Comparison of ENCODE assay signal across 1 cellular context in the genomic region with DNA sequence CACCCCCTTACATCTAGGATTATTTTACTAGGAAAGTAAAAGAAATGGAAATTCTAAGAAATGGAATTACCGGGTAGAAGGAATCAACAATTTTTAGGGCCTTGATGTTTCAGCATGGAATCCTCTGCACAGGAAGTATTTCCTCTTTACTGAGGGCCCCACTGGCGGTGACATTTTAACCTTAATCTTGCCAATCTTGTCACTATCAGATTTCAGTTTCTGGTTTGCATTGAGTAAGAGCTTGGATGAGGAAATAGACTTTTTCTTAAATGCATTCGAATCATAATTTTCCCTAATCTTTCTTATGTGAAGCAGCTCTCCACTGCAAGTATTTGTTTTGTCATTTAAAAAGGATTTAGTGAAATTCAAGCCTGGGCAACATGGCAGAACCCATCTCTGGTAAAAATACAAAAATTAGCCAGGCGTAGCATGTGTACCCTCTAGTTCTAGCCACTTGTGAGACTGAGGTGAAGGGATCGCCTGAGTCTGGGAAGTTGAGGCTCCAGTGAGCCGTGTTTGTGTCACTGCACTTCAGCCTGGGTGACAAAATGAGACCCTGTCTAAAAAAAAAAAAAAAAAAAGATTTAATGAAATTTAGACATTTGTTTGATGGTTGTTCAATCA.
TF ChIP-seq lines count a peak whose summit lies in the region.

No MANE protein-coding gene starts in this region.

TF ChIP-seq in K562, 482 proteins besides CTCF, POLR2A, EP300 and RAD21 (continued from another document and continues in another):
- TF ChIP-seq MGA (IDR thresholded peaks at IDR 0.05) (no peak), ZSCAN32 (CRISPR knock-in tag; IDR thresholded peaks at IDR 0.05) (no peak), MECOM (CRISPR knock-in tag; IDR thresholded peaks at IDR 0.05) (no peak), DMBX1 (CRISPR knock-in tag; IDR thresholded peaks at IDR 0.05; ENCODE audit: borderline replicate concordance) (no peak), ZNF512 (tag; IDR thresholded peaks at IDR 0.05) (no peak), NONO (IDR thresholded peaks at IDR 0.05; ENCODE audit: low read depth in 2 of 2, low read length in 1 of 2) (no peak), STAG1 (CRISPR knock-in tag; IDR thresholded peaks at IDR 0.05; ENCODE audit: borderline replicate concordance) (no peak), ZFP1 (CRISPR knock-in tag; IDR thresholded peaks at IDR 0.05) (no peak), ZNF24 (IDR thresholded peaks at IDR 0.05) (no peak), ETV5 (CRISPR knock-in tag; IDR thresholded peaks at IDR 0.05; ENCODE audit: low read depth) (no peak), ZNF12 (CRISPR knock-in tag; IDR thresholded peaks at IDR 0.05) (no peak), BMI1 (IDR thresholded peaks at IDR 0.05; ENCODE audit: low read length) (no peak), ZNF184 (CRISPR knock-in tag; IDR thresholded peaks at IDR 0.05) (no peak), ZNF274 (IDR thresholded peaks at IDR 0.05; ENCODE audit: borderline replicate concordance, low read depth, low read length) (no peak), KAT7 (CRISPR knock-in tag; IDR thresholded peaks at IDR 0.05; ENCODE audit: borderline replicate concordance) (no peak), ETS2 (tag; IDR thresholded peaks at IDR 0.05; ENCODE audit: borderline replicate concordance, poor library complexity, severe bottlenecking) (no peak), JUNB (CRISPR knock-in tag; conservative IDR thresholded peaks at IDR 0.05) (no peak), ZNF354B (CRISPR knock-in tag; IDR thresholded peaks at IDR 0.05) (no peak), NR4A1 (CRISPR knock-in tag; IDR thresholded peaks at IDR 0.05) (no peak), NR4A1 (tag; IDR thresholded peaks at IDR 0.05) (no peak), CREB5 (CRISPR knock-in tag; IDR thresholded peaks at IDR 0.05) (no peak), CBX1 (IDR thresholded peaks at IDR 0.05; ENCODE audit: low read depth) (no peak), KLF16 (IDR thresholded peaks at IDR 0.05) (no peak), RFX1 (IDR thresholded peaks at IDR 0.05) (no peak), COPS2 (conservative IDR thresholded peaks at IDR 0.05) (no peak), LARP7 (IDR thresholded peaks at IDR 0.05) (no peak), PHF21A (IDR thresholded peaks at IDR 0.05; ENCODE audit: borderline replicate concordance, low read depth) (no peak), ZNF3 (CRISPR knock-in tag; IDR thresholded peaks at IDR 0.05) (no peak), MTA2 (IDR thresholded peaks at IDR 0.05; ENCODE audit: low read depth) (no peak), SMAD1 (IDR thresholded peaks at IDR 0.05; ENCODE audit: low read depth, low read length, partially characterized antibody) (no peak), NEUROD1 (IDR thresholded peaks at IDR 0.05; ENCODE audit: borderline replicate concordance, low read depth, low read length, partially characterized antibody) (no peak), ZNF324 (CRISPR knock-in tag; IDR thresholded peaks at IDR 0.05) (no peak), MCM5 (IDR thresholded peaks at IDR 0.05; ENCODE audit: low read depth) (no peak), MCM3 (IDR thresholded peaks at IDR 0.05) (no peak), TEAD1 (CRISPR knock-in tag; IDR thresholded peaks at IDR 0.05) (0 out of 4 replicates have a peak, but pooled peaks of 1 of the 2 experiments have one; percentile 34), YY1 (IDR thresholded peaks at IDR 0.05; ENCODE audit: borderline replicate concordance in 1 of 3, control insufficient read depth in 1 of 3, extremely low read depth in 1 of 3, insufficient read depth in 3 of 3, insufficient read length in 1 of 3, insufficient replicate concordance in 2 of 3, low read depth in 1 of 3, low read length in 2 of 3) (no peak), ZZZ3 (IDR thresholded peaks at IDR 0.05) (no peak), EZH2 (IDR thresholded peaks at IDR 0.05; ENCODE audit: borderline replicate concordance, low read depth, low read length) (no peak)
- TF ChIP-seq, protein P1, sequence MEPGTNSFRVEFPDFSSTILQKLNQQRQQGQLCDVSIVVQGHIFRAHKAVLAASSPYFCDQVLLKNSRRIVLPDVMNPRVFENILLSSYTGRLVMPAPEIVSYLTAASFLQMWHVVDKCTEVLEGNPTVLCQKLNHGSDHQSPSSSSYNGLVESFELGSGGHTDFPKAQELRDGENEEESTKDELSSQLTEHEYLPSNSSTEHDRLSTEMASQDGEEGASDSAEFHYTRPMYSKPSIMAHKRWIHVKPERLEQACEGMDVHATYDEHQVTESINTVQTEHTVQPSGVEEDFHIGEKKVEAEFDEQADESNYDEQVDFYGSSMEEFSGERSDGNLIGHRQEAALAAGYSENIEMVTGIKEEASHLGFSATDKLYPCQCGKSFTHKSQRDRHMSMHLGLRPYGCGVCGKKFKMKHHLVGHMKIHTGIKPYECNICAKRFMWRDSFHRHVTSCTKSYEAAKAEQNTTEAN (CRISPR knock-in tag; IDR thresholded peaks at IDR 0.05) = no peak
- TF ChIP-seq, protein P2, sequence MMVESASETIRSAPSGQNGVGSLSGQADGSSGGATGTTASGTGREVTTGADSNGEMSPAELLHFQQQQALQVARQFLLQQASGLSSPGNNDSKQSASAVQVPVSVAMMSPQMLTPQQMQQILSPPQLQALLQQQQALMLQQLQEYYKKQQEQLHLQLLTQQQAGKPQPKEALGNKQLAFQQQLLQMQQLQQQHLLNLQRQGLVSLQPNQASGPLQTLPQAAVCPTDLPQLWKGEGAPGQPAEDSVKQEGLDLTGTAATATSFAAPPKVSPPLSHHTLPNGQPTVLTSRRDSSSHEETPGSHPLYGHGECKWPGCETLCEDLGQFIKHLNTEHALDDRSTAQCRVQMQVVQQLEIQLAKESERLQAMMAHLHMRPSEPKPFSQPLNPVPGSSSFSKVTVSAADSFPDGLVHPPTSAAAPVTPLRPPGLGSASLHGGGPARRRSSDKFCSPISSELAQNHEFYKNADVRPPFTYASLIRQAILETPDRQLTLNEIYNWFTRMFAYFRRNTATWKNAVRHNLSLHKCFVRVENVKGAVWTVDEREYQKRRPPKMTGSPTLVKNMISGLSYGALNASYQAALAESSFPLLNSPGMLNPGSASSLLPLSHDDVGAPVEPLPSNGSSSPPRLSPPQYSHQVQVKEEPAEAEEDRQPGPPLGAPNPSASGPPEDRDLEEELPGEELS (CRISPR knock-in tag; IDR thresholded peaks at IDR 0.05; ENCODE audit: borderline replicate concordance) = no peak
- TF ChIP-seq, protein P3, sequence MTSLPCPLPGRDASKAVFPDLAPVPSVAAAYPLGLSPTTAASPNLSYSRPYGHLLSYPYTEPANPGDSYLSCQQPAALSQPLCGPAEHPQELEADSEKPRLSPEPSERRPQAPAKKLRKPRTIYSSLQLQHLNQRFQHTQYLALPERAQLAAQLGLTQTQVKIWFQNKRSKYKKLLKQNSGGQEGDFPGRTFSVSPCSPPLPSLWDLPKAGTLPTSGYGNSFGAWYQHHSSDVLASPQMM (CRISPR knock-in tag; IDR thresholded peaks at IDR 0.05) = no peak
- TF ChIP-seq, protein P4, sequence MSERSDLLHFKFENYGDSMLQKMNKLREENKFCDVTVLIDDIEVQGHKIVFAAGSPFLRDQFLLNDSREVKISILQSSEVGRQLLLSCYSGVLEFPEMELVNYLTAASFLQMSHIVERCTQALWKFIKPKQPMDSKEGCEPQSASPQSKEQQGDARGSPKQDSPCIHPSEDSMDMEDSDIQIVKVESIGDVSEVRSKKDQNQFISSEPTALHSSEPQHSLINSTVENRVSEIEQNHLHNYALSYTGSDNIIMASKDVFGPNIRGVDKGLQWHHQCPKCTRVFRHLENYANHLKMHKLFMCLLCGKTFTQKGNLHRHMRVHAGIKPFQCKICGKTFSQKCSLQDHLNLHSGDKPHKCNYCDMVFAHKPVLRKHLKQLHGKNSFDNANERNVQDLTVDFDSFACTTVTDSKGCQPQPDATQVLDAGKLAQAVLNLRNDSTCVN (CRISPR knock-in tag; IDR thresholded peaks at IDR 0.05) = no peak
